ENCODE assay signal across 10 cellular contexts in the genomic region with DNA sequence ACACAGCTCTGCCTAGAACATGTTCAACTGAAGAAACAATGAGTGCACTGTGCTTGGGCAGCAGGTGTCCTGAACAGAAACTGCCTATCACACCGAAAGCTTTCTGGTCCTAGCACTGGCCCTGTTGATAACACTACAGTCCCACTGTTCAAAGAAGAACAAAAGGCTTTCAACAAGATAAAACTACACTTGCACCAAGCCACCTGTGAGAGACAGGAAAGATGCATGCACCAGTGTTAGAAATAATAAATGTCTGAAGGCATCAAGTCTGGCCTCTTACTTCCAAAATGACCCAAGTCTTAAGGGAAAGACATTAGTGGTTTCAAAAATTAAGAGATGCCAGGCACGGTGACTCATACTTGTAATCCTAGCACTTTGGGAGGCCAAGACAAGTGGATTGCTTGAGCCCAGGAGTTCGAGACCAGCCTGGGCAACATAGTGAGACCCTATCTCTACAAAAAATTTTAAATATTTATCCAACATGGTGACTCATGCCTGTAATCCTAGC.
A peak's percentile ranks its signal among the peaks of the same experiment; 100 is the strongest.
DNase-seq lines count a peak whose midpoint lies in the region; ATAC-seq and TF ChIP-seq lines count a peak whose summit lies in the region.
"Had no signal": no experiment of that assay in that cellular context is flagged by ENCODE, and none has a peak within 500 bp of the region (broad histone marks: within the 10 kb centered on the region; RNA-seq: fewer than 3 reads in every experiment).

No MANE protein-coding gene starts in this region.

- WGBS in mesodermal cell (ENCODE audit: insufficient coverage in 2 of 2), 2 experiments, result 70 to 90% methylated on average over 2 to 3 of the region's 3 CpGs

- TF ChIP-seq CTCF in right atrium auricular region (IDR thresholded peaks at IDR 0.05) (no peak), breast epithelium (IDR thresholded peaks at IDR 0.05) (no peak)

- no peaks in the 10 kb centered on the region for H3K36me3 Mint-ChIP-seq in T-cell

- no peak overlapping the region for H3K4me3 Mint-ChIP-seq in T-cell

- CTCF ChIA-PET in T-cell (lab: Charles Lee), result no interaction called here

- DNase-seq in right atrium auricular region (ENCODE audit: low spot score), result no peak
- no peak for DNase-seq in Right ventricle myocardium superior
- DNase-seq in breast epithelium (ENCODE audit: low spot score in 2 of 2), result no peak
- no peak for DNase-seq in stimulated activated CD4-positive, alpha-beta T cell treated with anti-CD3 and anti-CD28 coated beads, Interleukin-4, amount 100 ng/mL, for 4 hours
- no peak for DNase-seq in T-cell
- DNase-seq in NCI-H446 treated with DMSO at 0.1 percent for 48 hours (lab: John Stamatoyannopoulos, UW), result no peak

- TF ChIP-seq POLR2A in breast epithelium (IDR thresholded peaks at IDR 0.05), result no peak

- H3K9me3 Mint-ChIP-seq in T-cell, result peaks cover 0 to 4% (median 0%) of the 10 kb centered on the region in 3 donors

- H3K9me3 ChIP-seq in right atrium auricular region (no peaks in the 10 kb centered on the region), breast epithelium (no peaks in the 10 kb centered on the region), mesodermal cell (ENCODE audit: control insufficient read depth, low read length) (no peaks in the 10 kb centered on the region)

- POLR2A ChIA-PET in T-cell (lab: Charles Lee), result no interaction called here

- H3K27me3 ChIP-seq in right atrium auricular region (no peaks in the 10 kb centered on the region), breast epithelium (no peaks in the 10 kb centered on the region)
- H3K27me3 ChIP-seq: BLaER1, cardiac muscle cell had no signal

- H3K4me3 ChIP-seq in right atrium auricular region (no peak overlapping the region), breast epithelium (no peak overlapping the region), mesodermal cell (ENCODE audit: extremely low read depth, insufficient read depth, low read length, poor library complexity, severe bottlenecking) (no peak overlapping the region)
- H3K4me3 ChIP-seq: BLaER1, cardiac muscle cell had no signal

- H3K36me3 ChIP-seq in right atrium auricular region (no peaks in the 10 kb centered on the region), breast epithelium (no peaks in the 10 kb centered on the region), mesodermal cell (ENCODE audit: control insufficient read depth, insufficient read depth, low read length) (no peaks in the 10 kb centered on the region)
- H3K36me3 ChIP-seq: cardiac muscle cell had no signal

- H3K27ac ChIP-seq in right atrium auricular region (peak overlapping the region; percentile 77 to 89), breast epithelium (peak overlapping the region; percentile 91 to 94), mesodermal cell (ENCODE audit: low read depth, low read length, severe bottlenecking) (peak overlapping the region; percentile 87)
- H3K27ac ChIP-seq: BLaER1, cardiac muscle cell had no signal

- peaks cover 3 to 4% of the 10 kb centered on the region in 2 donors for H3K27me3 Mint-ChIP-seq in T-cell

- no peak overlapping the region for H3K27ac Mint-ChIP-seq in T-cell

- ATAC-seq in Right ventricle myocardium superior (ENCODE audit: poor library complexity) (no peak), GM18502 (IDR thresholded peaks at IDR 0.05; ENCODE audit: poor library complexity, unreplicated experiment) (no peak), T-cell (replicated peaks in 1 of 4) (no peak)

- intact Hi-C loops in Right ventricle myocardium superior (cut with DNase I) (no loop called here), breast epithelium (cut with DNase I; ENCODE audit: low total_unique reads) (no loop called here)

- no peaks in the 10 kb centered on the region for H3K4me1 Mint-ChIP-seq in T-cell

- H3K4me1 ChIP-seq in right atrium auricular region, result peaks cover 0 to 62% of the 10 kb centered on the region in 2 donors
- H3K4me1 ChIP-seq in breast epithelium, result peaks cover 14 to 26% of the 10 kb centered on the region in 2 donors
- H3K4me1 ChIP-seq in mesodermal cell (ENCODE audit: control insufficient read depth, insufficient read depth, low read length, poor library complexity, severe bottlenecking), result peaks cover 40% of the 10 kb centered on the region
- H3K4me1 ChIP-seq: BLaER1 had no signal
